8 cellular contexts compared by ENCODE assay signal in genomic region chr6:33299237-33299944, GRCh38. TPM values are rescaled to one million over a fixed set of nuclear protein-coding genes. Genes with fewer than 3 reads are reported as not detected.
A peak's percentile ranks its signal among the peaks of the same experiment; 100 is the strongest.
DNase-seq lines count a peak whose midpoint lies in the region; ATAC-seq and TF ChIP-seq lines count a peak whose summit lies in the region.

No MANE protein-coding gene starts in this region.

- peak; percentile 88 for DNase-seq in GM10266 (ENCODE audit: extremely low spot score)
- DNase-seq in NCI-H1048 (lab: John Stamatoyannopoulos, UW): peak; percentile 85
- DNase-seq in SK-N-DZ (ENCODE audit: low spot score): peak; percentile 94
- DNase-seq in activated naive CD4-positive, alpha-beta T cell treated with anti-CD3 and anti-CD28 coated beads, Interleukin-2, amount 50 U/mL, for 16 hours: peak; percentile 92
- peak; percentile 89 for DNase-seq in globus pallidus (ENCODE audit: low spot score)
- DNase-seq in omental fat pad (ENCODE audit: low spot score): peak; percentile 72

- TF ChIP-seq CTCF in GM10266 (IDR thresholded peaks at IDR 0.05; ENCODE audit: control insufficient read depth, insufficient read depth, low read depth, missing control alignments) (peak; percentile 72), omental fat pad (IDR thresholded peaks at IDR 0.05) (peak in 1 of 3 donors; percentile 46)

- peak; percentile 78 for ATAC-seq in HG02610 (IDR thresholded peaks at IDR 0.05; ENCODE audit: unreplicated experiment)
- ATAC-seq in omental fat pad (ENCODE audit: low FRiP score): peak; percentile 69

- peak overlapping the region; percentile 97 for H3K27ac ChIP-seq in temporal lobe (ENCODE audit: low read depth, low read length)

RNA-seq across cellular contexts. Expression of gene RGL2, which starts 0.6 kb away (rescaled TPM):
- 48.0 and 48.5 TPM in 2 replicates for polyA plus RNA-seq in SK-N-DZ (2014; cell fraction: cytosol; rRNA removed)
- polyA plus RNA-seq in SK-N-DZ (2014; cell fraction: nucleus; rRNA removed): 254 and 277 TPM in 2 replicates
- 10 to 100 TPM; 28.7 to 81.2 (median 41.7) TPM for total RNA-seq in omental fat pad
- 19.2 TPM for total RNA-seq in temporal lobe

RNA-seq across cellular contexts. Expression of gene PFDN6, which starts 10.0 kb away (rescaled TPM):
- polyA plus RNA-seq in SK-N-DZ (2014; cell fraction: cytosol; rRNA removed): 107 and 170 TPM in 2 replicates
- 81.3 and 118 TPM in 2 replicates for polyA plus RNA-seq in SK-N-DZ (2014; cell fraction: nucleus; rRNA removed)
- total RNA-seq in omental fat pad (10 to 100 TPM; 16.0 to 30.8 (median 23.1) TPM), temporal lobe (14.3 TPM)

RNA-seq across cellular contexts. Expression of gene WDR46, which starts 10.4 kb away (rescaled TPM):
- polyA plus RNA-seq in SK-N-DZ (2014; cell fraction: cytosol; rRNA removed): 105 and 106 TPM in 2 replicates
- 200 and 246 TPM in 2 replicates for polyA plus RNA-seq in SK-N-DZ (2014; cell fraction: nucleus; rRNA removed)
- total RNA-seq in omental fat pad (100 to 1,000 TPM in 1 of 4 donors, 10 to 100 TPM in 3; 49.7 to 103 (median 54.3) TPM), temporal lobe (32.7 TPM)

RNA-seq across cellular contexts. Expression of gene TAPBP, which starts 14.5 kb away (rescaled TPM):
- 5.8 and 7.1 TPM in 2 replicates for polyA plus RNA-seq in SK-N-DZ (2014; cell fraction: cytosol; rRNA removed)
- polyA plus RNA-seq in SK-N-DZ (2014; cell fraction: nucleus; rRNA removed): 1.8 and 4.9 TPM in 2 replicates
- total RNA-seq in omental fat pad: 10 to 100 TPM; 50.2 to 90.5 (median 69.1) TPM
- 17.5 TPM for total RNA-seq in temporal lobe

RNA-seq across cellular contexts. Expression of gene ZBTB22, which starts 18.2 kb away (rescaled TPM):
- 9.8 and 11.2 TPM in 2 replicates for polyA plus RNA-seq in SK-N-DZ (2014; cell fraction: cytosol; rRNA removed)
- 4.3 and 8.8 TPM in 2 replicates for polyA plus RNA-seq in SK-N-DZ (2014; cell fraction: nucleus; rRNA removed)
- total RNA-seq in omental fat pad: 10 to 100 TPM; 10.7 to 15.3 (median 11.6) TPM
- total RNA-seq in temporal lobe: 20.7 TPM

Comparison
In these comparisons a context has a peak if more than half of its experiments do, and no peak if none do; other contexts are left out.
1. Peak in every context shown above with its lines: DNase-seq, ATAC-seq and H3K27ac ChIP-seq.